7 cellular contexts compared by ENCODE assay signal in genomic region chr1:67503974-67504373, GRCh38.
"Had no signal": no experiment of that assay in that cellular context is flagged by ENCODE, and none has a peak within 500 bp of the region (broad histone marks: within the 10 kb centered on the region; RNA-seq: fewer than 3 reads in every experiment).

No MANE protein-coding gene starts in this region.

- ATAC-seq: HepG2 had no signal

- H3K4me1 Mint-ChIP-seq: IgD-negative memory B cell had no signal

- H3K4me3 Mint-ChIP-seq: IgD-negative memory B cell had no signal

- H3K27ac ChIP-seq: HL-60 had no signal

- FAIRE-seq: HepG2, HTR-8/SVneo had no signal

- DNase-seq: IMR-90, KBM-7, KG1 had no signal

- H3K9me3 Mint-ChIP-seq: IgD-negative memory B cell had no signal

- H3K27ac Mint-ChIP-seq: IgD-negative memory B cell had no signal
